22 cellular contexts compared by ENCODE assay signal in genomic region chr22:29660021-29660420, GRCh38. TPM values are rescaled to one million over a fixed set of nuclear protein-coding genes. Genes with fewer than 3 reads are reported as not detected.
"Had no signal": no experiment of that assay in that cellular context is flagged by ENCODE, and none has a peak within 500 bp of the region (broad histone marks: within the 10 kb centered on the region; RNA-seq: fewer than 3 reads in every experiment).

No MANE protein-coding gene starts in this region.

- H3K9me3 ChIP-seq: SJCRH30 had no signal

- H3K27me3 ChIP-seq: SJCRH30 had no signal

- DNase-seq: Kasumi-1, MM.1S, NCI-H1092 treated with DMSO at 0.1 percent for 48 hours, NCI-H1436, NCI-H187, NCI-H2029, NCI-H2081 treated with DMSO at 0.1 percent for 48 hours, NCI-H2171, NCI-H226, NCI-H446, NCI-H510A, NCI-H524 treated with DMSO at 0.1 percent for 48 hours, NCI-H69, NCI-H774, PC-3, SHP77 treated with DMSO at 0.1 percent for 48 hours, SJCRH30 had no signal

- H3K27ac ChIP-seq: KMS-11, SJCRH30 had no signal

- ATAC-seq: K562, Panc1, PC-3, Right ventricle myocardium inferior, SK-N-SH treated with all-trans-retinoic acid at 6 μM for 48 hours had no signal

- H3K9ac ChIP-seq: KMS-11 had no signal

- H3K4me2 ChIP-seq: KMS-11 had no signal

- H3K4me3 ChIP-seq: K562, SJCRH30 had no signal

- H3K4me1 ChIP-seq: SJCRH30 had no signal

RNA-seq across cellular contexts. Expression of gene CABP7, which starts 59.8 kb away (rescaled TPM):
- polyA plus RNA-seq: K562 had no signal
